Comparison of ENCODE assay signal across 27 cellular contexts in the genomic region with DNA sequence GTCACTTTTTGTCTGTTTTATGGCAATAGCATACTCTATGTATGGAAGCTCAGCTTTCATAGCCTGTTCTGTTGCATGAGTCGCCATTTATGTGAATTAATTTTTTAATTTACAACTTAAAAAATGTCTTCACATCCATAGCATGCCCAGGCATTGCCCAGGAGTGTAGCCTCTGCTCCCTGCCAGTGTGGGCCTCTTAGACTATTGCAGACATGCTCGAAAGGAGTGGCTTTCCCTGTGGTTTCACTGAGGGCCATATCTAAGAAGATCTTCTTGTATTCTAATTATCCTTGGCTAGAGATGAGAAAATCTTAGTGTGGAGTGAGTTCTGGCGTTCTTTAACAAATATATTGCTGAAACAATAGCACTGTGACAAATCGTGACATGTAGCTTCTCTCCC.
"Had no signal": no experiment of that assay in that cellular context is flagged by ENCODE, and none has a peak within 500 bp of the region (broad histone marks: within the 10 kb centered on the region; RNA-seq: fewer than 3 reads in every experiment).

No MANE protein-coding gene starts in this region.

- H3K4me1 ChIP-seq: left lung, prostate gland, upper lobe of right lung had no signal

- H3K36me3 ChIP-seq: prostate gland had no signal

- H3K4me3 ChIP-seq: coronary artery, hepatocyte, left lung, prostate gland, thyroid gland, upper lobe of right lung had no signal

- DNase-seq: activated CD4-positive, alpha-beta T cell treated with anti-CD3 and anti-CD28 coated beads for 1 hour; activated CD4-positive, alpha-beta T cell treated with anti-CD3 and anti-CD28 coated beads, Interleukin-2, amount 50 U/mL, for 1 hour; activated CD8-positive, alpha-beta T cell treated with anti-CD3 and anti-CD28 coated beads, Interleukin-2, amount 10 ng/mL, durations not matched to agents 7 days and 5 days; activated effector memory CD4-positive, alpha-beta T cell treated with anti-CD3 and anti-CD28 coated beads, Interleukin-2, amount 50 U/mL, for 16 hours; activated T-cell treated with anti-CD3 and anti-CD28 coated beads, Interleukin-2, amount 50 U/mL, for 48 hours; aorta; cerebellar nuclear complex; endodermal cell; erythroblast; foreskin fibroblast; immature natural killer cell; kidney glomerular epithelial cell; left lung; midbrain; natural killer cell; stimulated activated CD4-positive, alpha-beta T cell treated with anti-CD3 and anti-CD28 coated beads, Interleukin-12 subunit alpha, Interleukin-12 subunit beta, amount 100 ng/mL, for 4 hours; stimulated activated CD4-positive, alpha-beta T cell treated with anti-CD3 and anti-CD28 coated beads, Interleukin-4, amount 100 ng/mL, for 4 hours; stimulated activated naive CD8-positive, alpha-beta T cell treated with anti-CD3 and anti-CD28 coated beads, Interleukin-15, Interleukin-2, amounts not matched to agents 100 U/mL and 50 U/mL, for 24 hours; T-cell; thyroid gland; upper lobe of right lung; WERI-Rb-1 had no signal

- H3K27ac Mint-ChIP-seq: activated CD8-positive, alpha-beta T cell treated with anti-CD3 and anti-CD28 coated beads, Interleukin-2, amount 10 ng/mL, durations not matched to agents 7 days and 5 days; activated naive CD4-positive, alpha-beta T cell treated with anti-CD3 and anti-CD28 coated beads, Interleukin-2, amount 50 U/mL, for 24 hours; immature natural killer cell; natural killer cell; T-cell; T-helper 2 cell treated with Interferon-gamma antibody and Interleukin-4, amounts not matched to agents 5 μg/mL and 100 μg/mL, for 36 hours had no signal

- H3K27me3 ChIP-seq: hepatocyte, left lung, thyroid gland, upper lobe of right lung had no signal

- H3K4me3 Mint-ChIP-seq: activated CD8-positive, alpha-beta T cell treated with anti-CD3 and anti-CD28 coated beads, Interleukin-2, amount 10 ng/mL, durations not matched to agents 7 days and 5 days; activated naive CD4-positive, alpha-beta T cell treated with anti-CD3 and anti-CD28 coated beads, Interleukin-2, amount 50 U/mL, for 24 hours; endodermal cell; immature natural killer cell; natural killer cell; T-cell; T-helper 2 cell treated with Interferon-gamma antibody and Interleukin-4, amounts not matched to agents 5 μg/mL and 100 μg/mL, for 36 hours had no signal

- H3K27me3 Mint-ChIP-seq: activated naive CD4-positive, alpha-beta T cell treated with anti-CD3 and anti-CD28 coated beads, Interleukin-2, amount 50 U/mL, for 24 hours; T-cell had no signal

- H3K27ac ChIP-seq: coronary artery, hepatocyte, left lung, prostate gland, thyroid gland, upper lobe of right lung, WERI-Rb-1 had no signal

- H3K4me2 ChIP-seq: hepatocyte had no signal

- H2AFZ ChIP-seq: hepatocyte had no signal

- ATAC-seq: activated CD8-positive, alpha-beta T cell treated with anti-CD3 and anti-CD28 coated beads, Interleukin-2, amount 10 ng/mL, durations not matched to agents 7 days and 5 days; left lung; natural killer cell; stimulated activated naive CD8-positive, alpha-beta T cell treated with anti-CD3 and anti-CD28 coated beads, Interleukin-15, Interleukin-2, amounts not matched to agents 100 U/mL and 50 U/mL, for 24 hours; T-cell; upper lobe of right lung had no signal

- H3K9me3 ChIP-seq: left lung, prostate gland, thyroid gland, upper lobe of right lung had no signal

- H3K9me3 Mint-ChIP-seq: activated naive CD4-positive, alpha-beta T cell treated with anti-CD3 and anti-CD28 coated beads, Interleukin-2, amount 50 U/mL, for 24 hours; endodermal cell; immature natural killer cell; natural killer cell; T-cell; T-helper 2 cell treated with Interferon-gamma antibody and Interleukin-4, amounts not matched to agents 5 μg/mL and 100 μg/mL, for 36 hours had no signal
